26 cellular contexts compared by ENCODE assay signal in genomic region chr9:32698706-32699277, GRCh38.
DNase-seq lines count a peak whose midpoint lies in the region; ATAC-seq, FAIRE-seq and TF ChIP-seq lines count a peak whose summit lies in the region.
"Had no signal": no experiment of that assay in that cellular context is flagged by ENCODE, and none has a peak within 500 bp of the region (broad histone marks: within the 10 kb centered on the region; RNA-seq: fewer than 3 reads in every experiment).

No MANE protein-coding gene starts in this region.

- H3K4me1 ChIP-seq in breast epithelium (no peaks in the 10 kb centered on the region), astrocyte (ENCODE audit: insufficient read depth, low read length) (peaks cover 8% of the 10 kb centered on the region), foreskin keratinocyte (no peaks in the 10 kb centered on the region)
- H3K4me1 ChIP-seq: BLaER1 had no signal

- CTCF ChIA-PET in MCF 10A (lab: Yijun Ruan, JAX), result interaction anchor here (0.7 kb wide), 1 partner anchor 9 kb away, joined by 3 read pairs; no protein-coding TSS in a partner anchor

- H3K9me3 ChIP-seq in breast epithelium (no peaks in the 10 kb centered on the region), astrocyte (ENCODE audit: insufficient read depth, low read depth, low read length) (no peaks in the 10 kb centered on the region)
- H3K9me3 ChIP-seq: SK-N-SH had no signal

- H3K79me2 ChIP-seq in astrocyte (ENCODE audit: insufficient read depth, low read length), result no peaks in the 10 kb centered on the region

- H3K4me1 Mint-ChIP-seq in MCF 10A (ENCODE audit: insufficient read depth, unreplicated experiment) (peaks cover 15% of the 10 kb centered on the region), astrocyte (ENCODE audit: low read depth, unreplicated experiment) (peaks cover 6% of the 10 kb centered on the region), natural killer cell (no peaks in the 10 kb centered on the region)
- H3K4me1 Mint-ChIP-seq: CD4-positive, alpha-beta memory T cell had no signal

- no peak overlapping the region for H3K4me2 ChIP-seq in astrocyte (ENCODE audit: low read length)
- H3K4me2 ChIP-seq: BLaER1, SK-N-SH had no signal

- FAIRE-seq in astrocyte (lab: Jason Lieb, UNC), result no peak
- FAIRE-seq: G401.6, GM12892, GM18507, H54 had no signal

- H3K9me3 Mint-ChIP-seq in MCF 10A (ENCODE audit: unreplicated experiment) (no peaks in the 10 kb centered on the region), astrocyte (ENCODE audit: unreplicated experiment) (peaks cover 5% of the 10 kb centered on the region), natural killer cell (no peaks in the 10 kb centered on the region)

- intact Hi-C loops in MCF 10A (cut with micrococcal nuclease), result no loop called here
- intact Hi-C loops in breast epithelium (cut with DNase I; ENCODE audit: low total_unique reads), result no loop called here
- intact Hi-C loops in natural killer cell (cut with micrococcal nuclease), result no loop called here

- H3K36me3 Mint-ChIP-seq in MCF 10A (ENCODE audit: insufficient read depth, unreplicated experiment) (no peaks in the 10 kb centered on the region), astrocyte (ENCODE audit: low read depth, unreplicated experiment) (no peaks in the 10 kb centered on the region), natural killer cell (no peaks in the 10 kb centered on the region)
- H3K36me3 Mint-ChIP-seq: CD4-positive, alpha-beta memory T cell had no signal

- no peaks in the 10 kb centered on the region for H4K20me1 ChIP-seq in astrocyte (ENCODE audit: insufficient read depth, low read length)
- H4K20me1 ChIP-seq: BLaER1 had no signal

- no peak overlapping the region for H3K27ac ChIP-seq in breast epithelium
- no peak overlapping the region for H3K27ac ChIP-seq in astrocyte (ENCODE audit: low read depth, low read length)
- H3K27ac ChIP-seq in foreskin keratinocyte, result peak overlapping the region; percentile 39
- H3K27ac ChIP-seq: 22Rv1, BLaER1, HL-60 had no signal

- H3K27ac Mint-ChIP-seq in MCF 10A (ENCODE audit: low read depth, unreplicated experiment), result no peak overlapping the region
- H3K27ac Mint-ChIP-seq in astrocyte (ENCODE audit: unreplicated experiment), result no peak overlapping the region
- no peak overlapping the region for H3K27ac Mint-ChIP-seq in natural killer cell
- H3K27ac Mint-ChIP-seq: CD4-positive, alpha-beta memory T cell had no signal

- H3K27me3 ChIP-seq in breast epithelium (no peaks in the 10 kb centered on the region), astrocyte (ENCODE audit: insufficient read depth, low read length) (no peaks in the 10 kb centered on the region), foreskin keratinocyte (peaks cover 21% of the 10 kb centered on the region)
- H3K27me3 ChIP-seq: BLaER1 had no signal

- H3K27me3 Mint-ChIP-seq in MCF 10A (ENCODE audit: insufficient read depth, unreplicated experiment) (no peaks in the 10 kb centered on the region), astrocyte (ENCODE audit: low read depth, unreplicated experiment) (peaks cover 8% of the 10 kb centered on the region), natural killer cell (ENCODE audit: low read depth in 2 of 2) (peaks cover 0 to 2% of the 10 kb centered on the region in 2 donors)

- H3K36me3 ChIP-seq in breast epithelium (no peaks in the 10 kb centered on the region), astrocyte (ENCODE audit: insufficient read depth, low read length) (no peaks in the 10 kb centered on the region)
- H3K36me3 ChIP-seq: BLaER1 had no signal

- TF ChIP-seq POLR2A in breast epithelium (IDR thresholded peaks at IDR 0.05), result no peak

- ATAC-seq in foreskin keratinocyte (peak; percentile 61), natural killer cell (no peak)

- no peak overlapping the region for H3K9ac ChIP-seq in astrocyte (ENCODE audit: low read length)
- H3K9ac ChIP-seq: BLaER1, SK-N-SH had no signal

- H3K4me3 ChIP-seq in breast epithelium (no peak overlapping the region), astrocyte (ENCODE audit: insufficient read depth, low read depth, low read length) (no peak overlapping the region)
- H3K4me3 ChIP-seq: BLaER1 had no signal

- H3K4me3 Mint-ChIP-seq in MCF 10A (ENCODE audit: unreplicated experiment), result no peak overlapping the region
- no peak overlapping the region for H3K4me3 Mint-ChIP-seq in astrocyte (ENCODE audit: unreplicated experiment)
- no peak overlapping the region for H3K4me3 Mint-ChIP-seq in natural killer cell
- H3K4me3 Mint-ChIP-seq: CD4-positive, alpha-beta memory T cell had no signal

- no peak overlapping the region for H2AFZ ChIP-seq in astrocyte (ENCODE audit: low read depth, low read length)

- DNase-seq in MCF 10A (ENCODE audit: unreplicated experiment), result peak; percentile 66
- no peak for DNase-seq in breast epithelium (ENCODE audit: low spot score in 2 of 2)
- peak; percentile 32 for DNase-seq in astrocyte (ENCODE audit: low read depth)
- peak; percentile 19 to 60 for DNase-seq in foreskin keratinocyte
- no peak for DNase-seq in activated CD4-positive, alpha-beta T cell treated with anti-CD3 and anti-CD28 coated beads for 48 hours
- no peak for DNase-seq in natural killer cell
- DNase-seq in NCI-H2029 (lab: John Stamatoyannopoulos, UW), result no peak
- DNase-seq in NCI-H1105 treated with DMSO at 0.1 percent for 48 hours (lab: John Stamatoyannopoulos, UW), result no peak
- DNase-seq: ACHN; CD4-positive, alpha-beta memory T cell; DMS153; KBM-7; NCI-H1092 treated with DMSO at 0.1 percent for 48 hours; NCI-H2081; NCI-H2171; NCI-H446; NCI-H526; SHP77 treated with DMSO at 0.1 percent for 48 hours; SK-N-SH had no signal

- no peak for TF ChIP-seq CTCF in MCF 10A (IDR thresholded peaks at IDR 0.05; ENCODE audit: unreplicated experiment)
- no peak for TF ChIP-seq CTCF in breast epithelium (IDR thresholded peaks at IDR 0.05)
- no peak for TF ChIP-seq CTCF in astrocyte (IDR thresholded peaks at IDR 0.05; ENCODE audit: insufficient read depth, low read depth, low read length)
- no peak for TF ChIP-seq CTCF in foreskin keratinocyte (conservative IDR thresholded peaks at IDR 0.05)
- no peak for TF ChIP-seq CTCF in natural killer cell (IDR thresholded peaks at IDR 0.05)

- no TSS peak for BruUV-seq in MCF 10A (replicated peaks; lab: Mats Ljungman, UMichigan)

- POLR2A ChIA-PET in MCF 10A (lab: Yijun Ruan, JAX), result no interaction called here

Comparison
In these comparisons a context has a peak if more than half of its experiments do, and no peak if none do; other contexts are left out.
1. DNase-seq: peak in MCF 10A (single experiment), astrocyte (single experiment) and foreskin keratinocyte (2 of 2); none in breast epithelium (0 of 2), activated CD4-positive, alpha-beta T cell treated with anti-CD3 and anti-CD28 coated beads for 48 hours (single experiment), natural killer cell (single experiment), NCI-H2029 (single experiment) and NCI-H1105 treated with DMSO at 0.1 percent for 48 hours (single experiment).